ENCODE assay signal across 16 cellular contexts in the genomic region with DNA sequence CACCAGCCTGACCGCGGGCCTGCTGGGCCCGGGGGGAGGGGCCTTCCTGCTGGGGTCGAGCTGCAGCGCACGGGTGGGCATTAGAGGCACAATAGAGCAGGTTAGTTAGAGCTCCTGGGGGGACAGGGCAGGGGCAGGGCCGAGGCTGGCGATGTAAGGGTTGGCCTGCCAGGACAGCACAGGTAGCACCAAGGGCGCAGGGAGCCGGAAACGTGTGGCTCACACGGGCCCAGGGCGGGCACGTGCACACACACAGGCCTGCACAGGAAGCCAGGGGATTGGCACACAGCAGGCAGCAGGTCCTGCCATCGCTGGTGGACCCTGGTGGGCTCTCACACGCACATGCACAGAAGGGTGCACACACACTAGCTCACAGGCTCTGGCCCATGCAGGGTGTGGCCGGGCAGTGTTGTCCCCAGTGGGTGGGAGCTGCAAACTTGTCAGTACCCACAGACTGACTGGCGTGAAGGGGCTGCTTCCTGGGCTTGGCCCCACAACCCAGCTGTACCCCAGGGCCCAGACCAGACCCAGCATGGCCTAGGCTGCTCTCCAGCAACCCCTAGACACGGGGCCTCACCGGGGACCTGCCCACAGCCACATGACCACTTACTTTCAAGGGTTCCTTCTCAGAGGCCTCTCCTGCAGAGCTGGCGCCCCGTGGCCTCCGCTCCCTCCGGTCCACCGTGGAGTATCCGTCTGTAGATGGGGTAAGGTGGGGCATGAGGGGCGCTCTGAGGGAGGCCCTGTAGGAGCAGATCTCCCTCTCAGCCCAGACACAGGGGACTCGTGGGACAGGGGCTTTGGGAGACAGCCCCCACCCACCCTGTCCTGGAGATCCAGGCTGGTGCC. TPM values are rescaled to one million over a fixed set of nuclear protein-coding genes. Genes with fewer than 3 reads are reported as not detected.
DNase-seq lines count a peak whose midpoint lies in the region; ATAC-seq, FAIRE-seq and TF ChIP-seq lines count a peak whose summit lies in the region.
"Had no signal": no experiment of that assay in that cellular context is flagged by ENCODE, and none has a peak within 500 bp of the region (broad histone marks: within the 10 kb centered on the region; RNA-seq: fewer than 3 reads in every experiment).

No MANE protein-coding gene starts in this region.

- no peak for DNase-seq in activated T-cell treated with anti-CD3 and anti-CD28 coated beads, Interleukin-2, amount 50 U/mL, for 24 hours
- no peak for DNase-seq in activated T-cell treated with anti-CD3 and anti-CD28 coated beads for 4 hours
- DNase-seq in GM12878 (ENCODE audit: low read depth, low spot score) = no peak
- DNase-seq in substantia nigra (lab: John Stamatoyannopoulos, UW) = no peak
- no peak for DNase-seq in GF-D8 (lab: John Stamatoyannopoulos, UW)
- no peak for DNase-seq in SHP77 (lab: John Stamatoyannopoulos, UW)
- no peak for DNase-seq in stimulated activated CD4-positive, alpha-beta T cell treated with anti-CD3 and anti-CD28 coated beads, Interleukin-12 subunit alpha, Interleukin-12 subunit beta, amount 100 ng/mL, for 4 hours
- DNase-seq: activated effector memory CD4-positive, alpha-beta T cell treated with anti-CD3 and anti-CD28 coated beads, Interleukin-2, amount 50 U/mL, for 16 hours; islet precursor cell; stimulated activated CD4-positive, alpha-beta T cell treated with anti-CD3 and anti-CD28 coated beads, Interleukin-4, amount 100 ng/mL, for 4 hours had no signal

- H3K27ac ChIP-seq in GM12878 (ENCODE audit: control insufficient read depth, insufficient read depth) (no peak overlapping the region), liver (ENCODE audit: low read depth in 1 of 2, low read length in 2 of 2) (peak overlapping the region; percentile 85 to 91), substantia nigra (ENCODE audit: low read depth, low read length, poor library complexity, severe bottlenecking) (peak overlapping the region; percentile 55)
- H3K27ac ChIP-seq: A549, GM23248, HL-60 had no signal

- H3K9ac ChIP-seq in GM12878 (ENCODE audit: control insufficient read depth, insufficient read depth, low read length) (no peak overlapping the region), liver (ENCODE audit: low read depth in 1 of 2, low read length in 2 of 2) (peak overlapping the region in 1 of 2 donors; percentile 24)
- H3K9ac ChIP-seq: GM23248 had no signal

- no peaks in the 10 kb centered on the region for H4K20me1 ChIP-seq in GM12878 (ENCODE audit: control insufficient read depth, insufficient read depth)

- TF ChIP-seq RAD21 in GM12878 (IDR thresholded peaks at IDR 0.05; ENCODE audit: insufficient read depth, low read depth, low read length) (no peak), liver (IDR thresholded peaks at IDR 0.05) (no peak)

- in situ Hi-C loops in GM12878 (cut with MboI) = no loop called here

- WGBS in GM12878 (ENCODE audit: insufficient coverage, insufficient replicate concordance, low lambda C conversion rate, missing lambda C conversion rate) = 53% methylated on average over 28 of the region's 28 CpGs
- 49% methylated on average over 28 of the region's 28 CpGs for WGBS in liver

- no peak overlapping the region for H3K4me2 ChIP-seq in GM12878 (ENCODE audit: control insufficient read depth, insufficient read depth)
- H3K4me2 ChIP-seq: A549 had no signal

- SMC1A ChIA-PET in GM12878 (lab: Charles Lee; ENCODE audit: uncharacterized antibody, unreplicated experiment) = no interaction called here

- H3K36me3 ChIP-seq in GM12878 (ENCODE audit: control insufficient read depth in 2 of 2, insufficient read depth in 2 of 2, low read length in 1 of 2) = peaks cover 0 to 2% of the 10 kb centered on the region in 2 experiments; a peak in 2 of 4 replicates
- H3K36me3 ChIP-seq in liver (ENCODE audit: control insufficient read depth in 4 of 4, insufficient read depth in 3 of 4, low read depth in 1 of 4, low read length in 3 of 4) = peaks cover 0 to 15% (median 3%) of the 10 kb centered on the region in 4 donors

- H3K79me2 ChIP-seq in GM12878 (ENCODE audit: control insufficient read depth, insufficient read depth, low read length) = no peaks in the 10 kb centered on the region

- no peaks in the 10 kb centered on the region for H3K27me3 Mint-ChIP-seq in activated T-cell treated with anti-CD3 and anti-CD28 coated beads, Interleukin-2, amount 50 U/mL, for 24 hours

- no peak for FAIRE-seq in GM12878 (lab: Jason Lieb, UNC)
- FAIRE-seq: A549 had no signal

- no peak for TF ChIP-seq EP300 in GM12878 (IDR thresholded peaks at IDR 0.05; ENCODE audit: borderline replicate concordance in 1 of 2, control insufficient read depth in 1 of 2, low read depth in 2 of 2, low read length in 2 of 2)

- CTCF ChIA-PET in GM12878 (lab: Yijun Ruan, JAX) = interaction anchor here (0.7 to 1.4 kb wide), 5 partner anchors 42 to 186 kb away, joined by 3 to 5 read pairs (median 3); no protein-coding TSS in a partner anchor

- no peak overlapping the region for H2AFZ ChIP-seq in GM12878 (ENCODE audit: control insufficient read depth, low read depth, low read length)
- H2AFZ ChIP-seq: GM23248 had no signal

- TF ChIP-seq CTCF in GM12878 (IDR thresholded peaks at IDR 0.05 in 2 of 3, conservative IDR thresholded peaks at IDR 0.05 in 1 of 3; ENCODE audit: control insufficient read depth in 2 of 3, extremely low read depth in 1 of 3, insufficient read depth in 1 of 3, low read depth in 3 of 3, low read length in 3 of 3) = no peak
- no peak for TF ChIP-seq CTCF in liver (IDR thresholded peaks at IDR 0.05; ENCODE audit: low read depth, low read length, missing input control)

- no peak overlapping the region for H3K4me3 Mint-ChIP-seq in activated T-cell treated with anti-CD3 and anti-CD28 coated beads, Interleukin-2, amount 50 U/mL, for 24 hours
- H3K4me3 Mint-ChIP-seq: dendritic cell treated with granulocyte-macrophage colony-stimulating factor and Interleukin-4, amounts not matched to agents 40 ng/mL and 50 ng/mL, for 4 days had no signal

- no peak; the same call in 2 of the 3 replicates for ATAC-seq in GM12878

- H3K4me3 ChIP-seq in GM12878 (no peak overlapping the region), liver (ENCODE audit: low read depth in 1 of 3, low read length in 3 of 3) (no peak overlapping the region)
- H3K4me3 ChIP-seq: A549, esophagus muscularis mucosa, GM23248 had no signal

- peak overlapping the region; percentile 50 for H3K27ac Mint-ChIP-seq in activated T-cell treated with anti-CD3 and anti-CD28 coated beads, Interleukin-2, amount 50 U/mL, for 24 hours
- H3K27ac Mint-ChIP-seq: dendritic cell treated with granulocyte-macrophage colony-stimulating factor and Interleukin-4, amounts not matched to agents 40 ng/mL and 50 ng/mL, for 4 days had no signal

- intact Hi-C loops in GM12878 (cut with micrococcal nuclease; ENCODE audit: unreplicated experiment) = loop anchor here (5.0 kb wide), 2 partner anchors 41 to 146 kb away; a partner anchor contains a TSS

- peaks cover 15% of the 10 kb centered on the region for H3K4me1 Mint-ChIP-seq in activated T-cell treated with anti-CD3 and anti-CD28 coated beads, Interleukin-2, amount 50 U/mL, for 24 hours (ENCODE audit: low read depth)

- no peaks in the 10 kb centered on the region for H3K9me3 Mint-ChIP-seq in activated T-cell treated with anti-CD3 and anti-CD28 coated beads, Interleukin-2, amount 50 U/mL, for 24 hours
- H3K9me3 Mint-ChIP-seq: dendritic cell treated with granulocyte-macrophage colony-stimulating factor and Interleukin-4, amounts not matched to agents 40 ng/mL and 50 ng/mL, for 4 days had no signal

- RAD21 ChIA-PET in GM12878 (lab: Charles Lee; ENCODE audit: unreplicated experiment) = no interaction called here

- H3K27me3 ChIP-seq in GM12878 (replicated peaks in 1 of 2; ENCODE audit: control insufficient read depth in 2 of 2, insufficient read depth in 2 of 2, low read length in 1 of 2) (no peaks in the 10 kb centered on the region), liver (ENCODE audit: control insufficient read depth in 4 of 4, insufficient read depth in 4 of 4, low read length in 3 of 4) (no peaks in the 10 kb centered on the region)
- H3K27me3 ChIP-seq: esophagus muscularis mucosa had no signal

- H3K9me3 ChIP-seq in GM12878 (replicated peaks; ENCODE audit: control insufficient read depth, insufficient read depth, low read length) = no peaks in the 10 kb centered on the region
- no peaks in the 10 kb centered on the region for H3K9me3 ChIP-seq in liver (ENCODE audit: control insufficient read depth in 4 of 4, low read length in 3 of 4)
- H3K9me3 ChIP-seq: A549, esophagus muscularis mucosa had no signal

- TF ChIP-seq POLR2A in GM12878 (IDR thresholded peaks at IDR 0.05; ENCODE audit: low read depth, low read length) = peak; percentile 40

- peaks cover 27% of the 10 kb centered on the region for H3K36me3 Mint-ChIP-seq in activated T-cell treated with anti-CD3 and anti-CD28 coated beads, Interleukin-2, amount 50 U/mL, for 24 hours (ENCODE audit: low read depth)

- BruUV-seq in GM12878 (replicated peaks; lab: Mats Ljungman, UMichigan) = no TSS peak

- POLR2A ChIA-PET in GM12878 (lab: Charles Lee) = no interaction called here

- H3K4me1 ChIP-seq in GM12878 (ENCODE audit: control insufficient read depth, insufficient read depth, low read length) (no peaks in the 10 kb centered on the region), liver (ENCODE audit: control insufficient read depth in 4 of 4, insufficient read depth in 4 of 4, low read length in 3 of 4) (peaks cover 23 to 56% (median 41%) of the 10 kb centered on the region in 4 donors)

RNA-seq across cellular contexts. Expression of a gene that starts 29.9 kb away (rescaled TPM):
- 34.2 and 45.3 TPM in 2 replicates for total RNA-seq in GM12878 (2013; cell fraction: nucleolus; rRNA removed)
- total RNA-seq in GM12878 (2014; rRNA removed) (13.9 and 16.5 TPM in 2 replicates), GM12878 (2014; rRNA removed; fragmentation: Illumina TruSeq; extraction: Trizol) (10.0 and 11.2 TPM in 2 replicates), GM12878 (2021) (17.7 and 19.4 TPM in 2 replicates), liver (10 to 100 TPM; 22.2 to 30.2 TPM)
- polyA plus RNA-seq in GM12878 (2011; ENCODE audit: low read depth) = 7.3 TPM
- polyA plus RNA-seq in GM12878 (2011; rRNA removed) (8.6 and 12.4 TPM in 2 replicates), GM12878 (2014; fragmentation: Illumina TruSeq; extraction: Trizol) (7.7 and 8.7 TPM in 2 replicates), GM12878 (2014; fragmentation: Nextera tagmentation; extraction: Ambion mirVana) (1 to 10 TPM; 1.6 to 1.9 TPM), GM12878 (2014; rRNA removed) (14.1 and 15.4 TPM in 2 replicates), GM12878 (2016; fragmentation: Nextera tagmentation; extraction: Ambion mirVana) (10 to 100 TPM; 24.3 to 26.0 TPM), liver (10 to 100 TPM; 37.0 to 41.3 TPM)
- polyA plus RNA-seq in GM12878 (2011; cell fraction: cytosol; rRNA removed) = 15.1 and 16.9 TPM in 2 replicates
- 24.7 and 26.3 TPM in 2 replicates for polyA plus RNA-seq in GM12878 (2011; cell fraction: nucleus; rRNA removed)
- 15.5 and 17.1 TPM in 2 replicates for polyA plus RNA-seq in GM12878 (2012)
- 8.6 and 15.8 TPM in 2 replicates for polyA minus RNA-seq in GM12878 (2011; rRNA and poly(A)+ RNA removed)
- polyA minus RNA-seq in GM12878 (2011; cell fraction: cytosol; rRNA and poly(A)+ RNA removed) = 7.1 and 11.1 TPM in 2 replicates
- 7.9 and 14.4 TPM in 2 replicates for polyA minus RNA-seq in GM12878 (2011; cell fraction: nucleus; rRNA and poly(A)+ RNA removed)

RNA-seq across cellular contexts. Expression of a gene that starts 29.9 kb away (rescaled TPM):
- 66.9 and 75.9 TPM in 2 replicates for total RNA-seq in GM12878 (2013; cell fraction: nucleolus; rRNA removed)
- total RNA-seq in GM12878 (2014; rRNA removed) (107 and 112 TPM in 2 replicates), GM12878 (2014; rRNA removed; fragmentation: Illumina TruSeq; extraction: Trizol) (26.8 and 33.7 TPM in 2 replicates), GM12878 (2021) (99.7 and 114 TPM in 2 replicates), liver (100 to 1,000 TPM in 1 of 2 donors, 10 to 100 TPM in 1; 75.3 to 136 TPM)
- polyA plus RNA-seq in GM12878 (2011; ENCODE audit: low read depth) = 26.9 TPM
- polyA plus RNA-seq in GM12878 (2011; rRNA removed) (12.4 and 30.7 TPM in 2 replicates), GM12878 (2014; fragmentation: Illumina TruSeq; extraction: Trizol) (4.8 and 26.1 TPM in 2 replicates), GM12878 (2014; fragmentation: Nextera tagmentation; extraction: Ambion mirVana) (10 to 100 TPM in 1 of 2 experiments, 1 to 10 TPM in 1; 4.5 to 16.1 TPM), GM12878 (2014; rRNA removed) (98.5 and 117 TPM in 2 replicates), GM12878 (2016; fragmentation: Nextera tagmentation; extraction: Ambion mirVana) (100 to 1,000 TPM; 142 to 152 TPM), liver (100 to 1,000 TPM; 156 to 430 TPM)
- 67.0 and 75.8 TPM in 2 replicates for polyA plus RNA-seq in GM12878 (2011; cell fraction: cytosol; rRNA removed)
- polyA plus RNA-seq in GM12878 (2011; cell fraction: nucleus; rRNA removed) = 77.9 and 87.9 TPM in 2 replicates
- polyA plus RNA-seq in GM12878 (2012) = 76.9 and 81.1 TPM in 2 replicates
- 18.1 and 31.4 TPM in 2 replicates for polyA minus RNA-seq in GM12878 (2011; rRNA and poly(A)+ RNA removed)
- 13.0 and 19.3 TPM in 2 replicates for polyA minus RNA-seq in GM12878 (2011; cell fraction: cytosol; rRNA and poly(A)+ RNA removed)
- 11.8 and 20.2 TPM in 2 replicates for polyA minus RNA-seq in GM12878 (2011; cell fraction: nucleus; rRNA and poly(A)+ RNA removed)

RNA-seq across cellular contexts. Expression of a gene that starts 45.1 kb away (rescaled TPM):
- total RNA-seq in GM12878 (2013; cell fraction: nucleolus; rRNA removed) = 0.76 and 0.92 TPM in 2 replicates
- total RNA-seq in GM12878 (2014; rRNA removed) (0.44 and 1.0 TPM in 2 replicates), GM12878 (2014; rRNA removed; fragmentation: Illumina TruSeq; extraction: Trizol) (0.13 and 0.32 TPM in 2 replicates), GM12878 (2021) (1.8 and 1.9 TPM in 2 replicates), liver (10 to 100 TPM; 41.6 to 48.8 TPM)
- polyA plus RNA-seq in GM12878 (2011; ENCODE audit: low read depth) = 0.13 TPM
- polyA plus RNA-seq in GM12878 (2011; rRNA removed) (0.17 and 0.26 TPM in 2 replicates), GM12878 (2014; fragmentation: Illumina TruSeq; extraction: Trizol) (0.13 and 0.21 TPM in 2 replicates), GM12878 (2014; fragmentation: Nextera tagmentation; extraction: Ambion mirVana) (not detected), GM12878 (2014; rRNA removed) (1.00 and 2.6 TPM in 2 replicates), GM12878 (2016; fragmentation: Nextera tagmentation; extraction: Ambion mirVana) (1 to 10 TPM; 1.0 to 1.3 TPM), liver (10 to 100 TPM in 1 of 2 donors, 1 to 10 TPM in 1; 3.8 to 10.6 TPM)
- 0.22 and 0.60 TPM in 2 replicates for polyA plus RNA-seq in GM12878 (2011; cell fraction: cytosol; rRNA removed)
- 5.6 and 6.7 TPM in 2 replicates for polyA plus RNA-seq in GM12878 (2011; cell fraction: nucleus; rRNA removed)
- 1.2 and 3.5 TPM in 2 replicates for polyA plus RNA-seq in GM12878 (2012)
- 0.15 and 0.52 TPM in 2 replicates for polyA minus RNA-seq in GM12878 (2011; rRNA and poly(A)+ RNA removed)
- polyA minus RNA-seq in GM12878 (2011; cell fraction: cytosol; rRNA and poly(A)+ RNA removed) = not detected in 2 replicates
- polyA minus RNA-seq in GM12878 (2011; cell fraction: nucleus; rRNA and poly(A)+ RNA removed) = 2.0 and 2.1 TPM in 2 replicates

RNA-seq across cellular contexts. Expression of a gene that starts 49.4 kb away (rescaled TPM):
- total RNA-seq in GM12878 (2013; cell fraction: nucleolus; rRNA removed) = 42.1 and 46.9 TPM in 2 replicates
- 24.2 and 25.6 TPM in 2 replicates for total RNA-seq in GM12878 (2014; rRNA removed)
- total RNA-seq in GM12878 (2014; rRNA removed; fragmentation: Illumina TruSeq; extraction: Trizol) = 14.2 and 17.5 TPM in 2 replicates
- 19.4 and 22.2 TPM in 2 replicates for total RNA-seq in GM12878 (2021)
- polyA plus RNA-seq in GM12878 (2011; ENCODE audit: low read depth) = 14.8 TPM
- 9.7 and 21.0 TPM in 2 replicates for polyA plus RNA-seq in GM12878 (2011; rRNA removed)
- 27.8 and 38.8 TPM in 2 replicates for polyA plus RNA-seq in GM12878 (2011; cell fraction: cytosol; rRNA removed)
- 28.8 and 31.0 TPM in 2 replicates for polyA plus RNA-seq in GM12878 (2011; cell fraction: nucleus; rRNA removed)
- 14.9 and 15.9 TPM in 2 replicates for polyA plus RNA-seq in GM12878 (2012)
- polyA plus RNA-seq in GM12878 (2014; fragmentation: Illumina TruSeq; extraction: Trizol) = 11.6 and 19.8 TPM in 2 replicates
- polyA plus RNA-seq in GM12878 (2014; fragmentation: Nextera tagmentation; extraction: Ambion mirVana) = 1 to 10 TPM; 4.0 to 5.0 TPM
- 23.1 and 26.7 TPM in 2 replicates for polyA plus RNA-seq in GM12878 (2014; rRNA removed)
- 10 to 100 TPM; 20.8 to 24.8 TPM for polyA plus RNA-seq in GM12878 (2016; fragmentation: Nextera tagmentation; extraction: Ambion mirVana)
- polyA minus RNA-seq in GM12878 (2011; rRNA and poly(A)+ RNA removed) = 40.0 and 50.8 TPM in 2 replicates
- 9.4 and 9.5 TPM in 2 replicates for polyA minus RNA-seq in GM12878 (2011; cell fraction: cytosol; rRNA and poly(A)+ RNA removed)
- 7.4 and 13.3 TPM in 2 replicates for polyA minus RNA-seq in GM12878 (2011; cell fraction: nucleus; rRNA and poly(A)+ RNA removed)
- total RNA-seq in liver = 100 to 1,000 TPM in 1 of 2 donors, 10 to 100 TPM in 1; 20.5 to 153 TPM
- 10 to 100 TPM; 10.8 to 11.7 TPM for polyA plus RNA-seq in liver

Comparison
In these comparisons a context has a peak if more than half of its experiments do, and no peak if none do; other contexts are left out.
1. RNA of a gene that starts 45.1 kb away (total RNA-seq): 41.6 to 48.8 TPM in liver; 0.13 to 1.9 TPM in GM12878; every median in the first group is over 10 times any median in the second.